Comparison of ENCODE assay signal across 1 cellular context in the genomic region with DNA sequence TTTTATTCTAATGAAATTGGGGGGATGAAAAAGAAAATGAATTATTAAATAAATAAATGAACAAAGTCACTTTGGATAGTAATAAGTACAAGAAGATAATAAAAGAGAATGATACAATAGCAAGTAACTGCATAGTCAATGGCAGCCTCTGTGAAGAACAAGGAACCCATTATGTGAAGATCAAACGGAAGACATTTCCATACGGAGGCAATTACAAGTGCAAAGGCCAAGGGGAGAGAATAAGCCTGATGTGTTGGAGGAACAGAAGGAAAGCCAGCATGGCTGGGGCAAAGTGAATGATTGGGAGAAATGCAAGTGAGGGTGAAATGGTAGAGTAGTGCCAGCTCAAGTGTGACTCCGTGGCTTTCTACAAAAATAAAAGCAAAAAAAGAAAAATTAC.
TF ChIP-seq lines count a peak whose summit lies in the region.

No MANE protein-coding gene starts in this region.

TF ChIP-seq in HepG2, 621 proteins besides CTCF, POLR2A, EP300 and RAD21 (continued from another document):
- peak; percentile 59 for TF ChIP-seq MED1 (CRISPR knock-in tag; IDR thresholded peaks at IDR 0.05)
- TF ChIP-seq, protein P1, sequence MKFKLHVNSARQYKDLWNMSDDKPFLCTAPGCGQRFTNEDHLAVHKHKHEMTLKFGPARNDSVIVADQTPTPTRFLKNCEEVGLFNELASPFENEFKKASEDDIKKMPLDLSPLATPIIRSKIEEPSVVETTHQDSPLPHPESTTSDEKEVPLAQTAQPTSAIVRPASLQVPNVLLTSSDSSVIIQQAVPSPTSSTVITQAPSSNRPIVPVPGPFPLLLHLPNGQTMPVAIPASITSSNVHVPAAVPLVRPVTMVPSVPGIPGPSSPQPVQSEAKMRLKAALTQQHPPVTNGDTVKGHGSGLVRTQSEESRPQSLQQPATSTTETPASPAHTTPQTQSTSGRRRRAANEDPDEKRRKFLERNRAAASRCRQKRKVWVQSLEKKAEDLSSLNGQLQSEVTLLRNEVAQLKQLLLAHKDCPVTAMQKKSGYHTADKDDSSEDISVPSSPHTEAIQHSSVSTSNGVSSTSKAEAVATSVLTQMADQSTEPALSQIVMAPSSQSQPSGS (CRISPR knock-in tag; IDR thresholded peaks at IDR 0.05) = 0 out of 2 replicates have a peak, but pooled peaks have one; percentile 13
- no peak for TF ChIP-seq ZNF746 (CRISPR knock-in tag; IDR thresholded peaks at IDR 0.05)
- TF ChIP-seq NFIC (IDR thresholded peaks at IDR 0.05; ENCODE audit: low read length) = 0 out of 2 replicates have a peak, but pooled peaks have one; percentile 66
- TF ChIP-seq PCBP1 (IDR thresholded peaks at IDR 0.05; ENCODE audit: borderline replicate concordance, low read depth, low read length) = no peak
- TF ChIP-seq SATB2 (CRISPR knock-in tag; IDR thresholded peaks at IDR 0.05) = no peak
- TF ChIP-seq YY1 (IDR thresholded peaks at IDR 0.05; ENCODE audit: insufficient read depth, insufficient replicate concordance, low read depth, low read length) = peak; percentile 52
- TF ChIP-seq ZMYM3 (CRISPR knock-in tag; IDR thresholded peaks at IDR 0.05) = peak; percentile 62; the same call in 1 of the 2 replicates
- peak; percentile 94; the same call in 1 of the 2 replicates for TF ChIP-seq EHMT2 (IDR thresholded peaks at IDR 0.05; ENCODE audit: borderline replicate concordance, low read depth, low read length)
- TF ChIP-seq ZNF333 (CRISPR knock-in tag; IDR thresholded peaks at IDR 0.05; ENCODE audit: borderline replicate concordance) = no peak
- no peak for TF ChIP-seq NCOA5 (CRISPR knock-in tag; IDR thresholded peaks at IDR 0.05)
- TF ChIP-seq, protein P2, sequence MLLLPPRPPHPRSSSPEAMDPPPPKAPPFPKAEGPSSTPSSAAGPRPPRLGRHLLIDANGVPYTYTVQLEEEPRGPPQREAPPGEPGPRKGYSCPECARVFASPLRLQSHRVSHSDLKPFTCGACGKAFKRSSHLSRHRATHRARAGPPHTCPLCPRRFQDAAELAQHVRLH (CRISPR knock-in tag; IDR thresholded peaks at IDR 0.05; ENCODE audit: borderline replicate concordance, low read depth) = no peak
- TF ChIP-seq SOX6 (IDR thresholded peaks at IDR 0.05) = no peak
- TF ChIP-seq SOX6 (CRISPR knock-in tag; IDR thresholded peaks at IDR 0.05) = peak; percentile 79
- peak; percentile 63 for TF ChIP-seq ASH2L (IDR thresholded peaks at IDR 0.05; ENCODE audit: insufficient read length, low read depth, low read length)
- TF ChIP-seq HNF4G (IDR thresholded peaks at IDR 0.05; ENCODE audit: borderline replicate concordance, low read depth, low read length) = peak; percentile 63
- no peak for TF ChIP-seq HNF4G (CRISPR knock-in tag; IDR thresholded peaks at IDR 0.05; ENCODE audit: borderline replicate concordance, low read depth)
- TF ChIP-seq, protein P3, sequence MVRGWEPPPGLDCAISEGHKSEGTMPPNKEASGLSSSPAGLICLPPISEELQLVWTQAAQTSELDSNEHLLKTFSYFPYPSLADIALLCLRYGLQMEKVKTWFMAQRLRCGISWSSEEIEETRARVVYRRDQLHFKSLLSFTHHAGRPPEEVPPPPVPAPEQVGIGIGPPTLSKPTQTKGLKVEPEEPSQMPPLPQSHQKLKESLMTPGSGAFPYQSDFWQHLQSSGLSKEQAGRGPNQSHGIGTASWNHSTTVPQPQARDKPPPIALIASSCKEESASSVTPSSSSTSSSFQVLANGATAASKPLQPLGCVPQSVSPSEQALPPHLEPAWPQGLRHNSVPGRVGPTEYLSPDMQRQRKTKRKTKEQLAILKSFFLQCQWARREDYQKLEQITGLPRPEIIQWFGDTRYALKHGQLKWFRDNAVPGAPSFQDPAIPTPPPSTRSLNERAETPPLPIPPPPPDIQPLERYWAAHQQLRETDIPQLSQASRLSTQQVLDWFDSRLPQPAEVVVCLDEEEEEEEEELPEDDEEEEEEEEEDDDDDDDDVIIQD (CRISPR knock-in tag; IDR thresholded peaks at IDR 0.05; ENCODE audit: low read depth) = peak; percentile 81
- TF ChIP-seq SMC3 (IDR thresholded peaks at IDR 0.05; ENCODE audit: low read length) = 0 out of 2 replicates have a peak, but pooled peaks have one; percentile 10
- TF ChIP-seq, protein P4, sequence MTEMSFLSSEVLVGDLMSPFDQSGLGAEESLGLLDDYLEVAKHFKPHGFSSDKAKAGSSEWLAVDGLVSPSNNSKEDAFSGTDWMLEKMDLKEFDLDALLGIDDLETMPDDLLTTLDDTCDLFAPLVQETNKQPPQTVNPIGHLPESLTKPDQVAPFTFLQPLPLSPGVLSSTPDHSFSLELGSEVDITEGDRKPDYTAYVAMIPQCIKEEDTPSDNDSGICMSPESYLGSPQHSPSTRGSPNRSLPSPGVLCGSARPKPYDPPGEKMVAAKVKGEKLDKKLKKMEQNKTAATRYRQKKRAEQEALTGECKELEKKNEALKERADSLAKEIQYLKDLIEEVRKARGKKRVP (CRISPR knock-in tag; IDR thresholded peaks at IDR 0.05) = peak in 1 of 2 experiments; percentile 64; a peak in 1 of 4 replicates
- TF ChIP-seq NCOR1 (IDR thresholded peaks at IDR 0.05; ENCODE audit: borderline replicate concordance, low read length) = peak; percentile 68; the same call in 1 of the 2 replicates
- TF ChIP-seq, protein P5, sequence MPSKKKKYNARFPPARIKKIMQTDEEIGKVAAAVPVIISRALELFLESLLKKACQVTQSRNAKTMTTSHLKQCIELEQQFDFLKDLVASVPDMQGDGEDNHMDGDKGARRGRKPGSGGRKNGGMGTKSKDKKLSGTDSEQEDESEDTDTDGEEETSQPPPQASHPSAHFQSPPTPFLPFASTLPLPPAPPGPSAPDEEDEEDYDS (CRISPR knock-in tag; IDR thresholded peaks at IDR 0.05) = peak; percentile 35; the same call in 1 of the 2 replicates
- TF ChIP-seq RXRB (CRISPR knock-in tag; IDR thresholded peaks at IDR 0.05; ENCODE audit: borderline replicate concordance) = peak; percentile 36; the same call in 1 of the 2 replicates
- TF ChIP-seq ZNF7 (CRISPR knock-in tag; IDR thresholded peaks at IDR 0.05) = peak; percentile 99
- no peak for TF ChIP-seq DNMT1 (CRISPR knock-in tag; IDR thresholded peaks at IDR 0.05)
- TF ChIP-seq KAT8 (CRISPR knock-in tag; IDR thresholded peaks at IDR 0.05) = peak; percentile 53; the same call in 1 of the 2 replicates
- TF ChIP-seq CEBPG (CRISPR knock-in tag; IDR thresholded peaks at IDR 0.05) = peak; percentile 60; the same call in 1 of the 2 replicates
- TF ChIP-seq IRF2 (CRISPR knock-in tag; IDR thresholded peaks at IDR 0.05) = 0 out of 2 replicates have a peak, but pooled peaks have one; percentile 19
- peak; percentile 71 for TF ChIP-seq ZMYM4 (CRISPR knock-in tag; IDR thresholded peaks at IDR 0.05)
- 0 out of 2 replicates have a peak, but pooled peaks have one; percentile 25 for TF ChIP-seq ZNF788 (CRISPR knock-in tag; IDR thresholded peaks at IDR 0.05; ENCODE audit: borderline replicate concordance)
- TF ChIP-seq ELF3 (CRISPR knock-in tag; IDR thresholded peaks at IDR 0.05) = peak; percentile 35; the same call in 1 of the 2 replicates
- TF ChIP-seq GATAD2A (CRISPR knock-in tag; IDR thresholded peaks at IDR 0.05) = peak; percentile 77
- TF ChIP-seq, protein P6, sequence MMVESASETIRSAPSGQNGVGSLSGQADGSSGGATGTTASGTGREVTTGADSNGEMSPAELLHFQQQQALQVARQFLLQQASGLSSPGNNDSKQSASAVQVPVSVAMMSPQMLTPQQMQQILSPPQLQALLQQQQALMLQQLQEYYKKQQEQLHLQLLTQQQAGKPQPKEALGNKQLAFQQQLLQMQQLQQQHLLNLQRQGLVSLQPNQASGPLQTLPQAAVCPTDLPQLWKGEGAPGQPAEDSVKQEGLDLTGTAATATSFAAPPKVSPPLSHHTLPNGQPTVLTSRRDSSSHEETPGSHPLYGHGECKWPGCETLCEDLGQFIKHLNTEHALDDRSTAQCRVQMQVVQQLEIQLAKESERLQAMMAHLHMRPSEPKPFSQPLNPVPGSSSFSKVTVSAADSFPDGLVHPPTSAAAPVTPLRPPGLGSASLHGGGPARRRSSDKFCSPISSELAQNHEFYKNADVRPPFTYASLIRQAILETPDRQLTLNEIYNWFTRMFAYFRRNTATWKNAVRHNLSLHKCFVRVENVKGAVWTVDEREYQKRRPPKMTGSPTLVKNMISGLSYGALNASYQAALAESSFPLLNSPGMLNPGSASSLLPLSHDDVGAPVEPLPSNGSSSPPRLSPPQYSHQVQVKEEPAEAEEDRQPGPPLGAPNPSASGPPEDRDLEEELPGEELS (CRISPR knock-in tag; IDR thresholded peaks at IDR 0.05) = peak; percentile 66
- no peak for TF ChIP-seq MED8 (CRISPR knock-in tag; IDR thresholded peaks at IDR 0.05; ENCODE audit: insufficient replicate concordance)
- peak; percentile 27; the same call in 1 of the 2 replicates for TF ChIP-seq YEATS4 (CRISPR knock-in tag; IDR thresholded peaks at IDR 0.05; ENCODE audit: borderline replicate concordance)
- TF ChIP-seq TCF7 (IDR thresholded peaks at IDR 0.05; ENCODE audit: low read depth) = peak; percentile 78
- TF ChIP-seq SOX13 (IDR thresholded peaks at IDR 0.05) = no peak
- TF ChIP-seq SOX13 (CRISPR knock-in tag; conservative IDR thresholded peaks at IDR 0.05 in 1 of 2, IDR thresholded peaks at IDR 0.05 in 1 of 2) = peak in 1 of 2 experiments; percentile 90; a peak in 2 of 4 replicates
- peak; percentile 55; the same call in 1 of the 2 replicates for TF ChIP-seq SAP130 (CRISPR knock-in tag; IDR thresholded peaks at IDR 0.05; ENCODE audit: low read depth)
- peak; percentile 35; the same call in 1 of the 2 replicates for TF ChIP-seq FOXA3 (CRISPR knock-in tag; IDR thresholded peaks at IDR 0.05)
